Comparison of ENCODE assay signal across 1 cellular context in genomic region chr17:18968945-18969887, GRCh38.
TF ChIP-seq lines count a peak whose summit lies in the region.

No MANE protein-coding gene starts in this region.

TF ChIP-seq in HEK293, 187 proteins besides CTCF, POLR2A, EP300 and RAD21 (continued from another document):
- TF ChIP-seq ZBTB49 (tag by site-specific recombination; IDR thresholded peaks at IDR 0.05; ENCODE audit: low read depth) (no peak), ZNF335 (tag by site-specific recombination; conservative IDR thresholded peaks at IDR 0.05) (no peak), ZFP41 (tag by site-specific recombination; IDR thresholded peaks at IDR 0.05; ENCODE audit: borderline replicate concordance) (no peak)
